9 cellular contexts compared by ENCODE assay signal in genomic region chr15:39887832-39888231, GRCh38. TPM values are rescaled to one million over a fixed set of nuclear protein-coding genes. Genes with fewer than 3 reads are reported as not detected.
DNase-seq lines count a peak whose midpoint lies in the region; ATAC-seq and TF ChIP-seq lines count a peak whose summit lies in the region.
"Had no signal": no experiment of that assay in that cellular context is flagged by ENCODE, and none has a peak within 500 bp of the region (broad histone marks: within the 10 kb centered on the region; RNA-seq: fewer than 3 reads in every experiment).

No MANE protein-coding gene starts in this region.

- H2AK5ac ChIP-seq in mesendoderm (ENCODE audit: low read length), result no peak overlapping the region

- TF ChIP-seq CTCF in LNCAP (IDR thresholded peaks at IDR 0.05), result peak; percentile 75
- TF ChIP-seq CTCF in chondrocyte (IDR thresholded peaks at IDR 0.05), result peak; percentile 82

- peak overlapping the region; percentile 73 for H3K27ac ChIP-seq in mesendoderm (ENCODE audit: low read depth, low read length)

- H3K9ac ChIP-seq in mesendoderm (ENCODE audit: low read length), result no peak overlapping the region

- H3K23ac ChIP-seq in mesendoderm (ENCODE audit: low read length), result no peak overlapping the region

- H3K9me3 Mint-ChIP-seq in chondrocyte (ENCODE audit: low read depth), result no peaks in the 10 kb centered on the region
- H3K9me3 Mint-ChIP-seq: IgD-negative memory B cell had no signal

- H3K4me3 Mint-ChIP-seq in chondrocyte (ENCODE audit: unreplicated experiment), result no peak overlapping the region
- H3K4me3 Mint-ChIP-seq: IgD-negative memory B cell had no signal

- no peak overlapping the region for H4K5ac ChIP-seq in mesendoderm (ENCODE audit: low read length)

- no peaks in the 10 kb centered on the region for H3K27me3 ChIP-seq in mesendoderm (ENCODE audit: insufficient read depth, low read length, poor library complexity)

- no peak overlapping the region for H3K18ac ChIP-seq in mesendoderm (ENCODE audit: low read length)

- no CpG with 5 or more reads among the region's 1 CpG for WGBS in mesendoderm (ENCODE audit: extremely low coverage, insufficient coverage, low lambda C conversion rate)

- no peaks in the 10 kb centered on the region for H3K36me3 ChIP-seq in mesendoderm (ENCODE audit: control insufficient read depth, insufficient read depth, low read length)

- no peaks in the 10 kb centered on the region for H3K79me1 ChIP-seq in mesendoderm (ENCODE audit: low read length)

- H3K36me3 Mint-ChIP-seq in chondrocyte (ENCODE audit: low read depth), result peaks cover 1% of the 10 kb centered on the region
- H3K36me3 Mint-ChIP-seq: IgD-negative memory B cell had no signal

- H3K4me1 ChIP-seq in mesendoderm (ENCODE audit: control insufficient read depth, low read depth, low read length), result peaks cover 19% of the 10 kb centered on the region

- no peaks in the 10 kb centered on the region for H3K27me3 Mint-ChIP-seq in chondrocyte (ENCODE audit: low read depth)

- no peak overlapping the region for H3K4ac ChIP-seq in mesendoderm (ENCODE audit: low read depth, low read length)

- peaks cover 20% of the 10 kb centered on the region for H3K4me1 Mint-ChIP-seq in chondrocyte (ENCODE audit: low read depth)
- H3K4me1 Mint-ChIP-seq: IgD-negative memory B cell had no signal

- H4K8ac ChIP-seq in mesendoderm (ENCODE audit: low read depth, low read length), result no peak overlapping the region

- H3K4me3 ChIP-seq in mesendoderm (ENCODE audit: low read length), result no peak overlapping the region

- H2BK15ac ChIP-seq in mesendoderm (replicated peaks; ENCODE audit: low read depth), result no peak overlapping the region

- ATAC-seq in HG03175 (IDR thresholded peaks at IDR 0.05; ENCODE audit: unreplicated experiment), result no peak

- DNase-seq in Daoy (ENCODE audit: low read depth), result peak; percentile 35
- no peak for DNase-seq in chondrocyte (ENCODE audit: low spot score)
- DNase-seq in mesendoderm, result peak; percentile 79
- DNase-seq in amniotic stem cell (lab: John Stamatoyannopoulos, UW), result no peak
- no peak for DNase-seq in activated gamma-delta T cell (lab: John Stamatoyannopoulos, UW)
- no peak for DNase-seq in stimulated activated CD4-positive, alpha-beta T cell treated with anti-CD3 and anti-CD28 coated beads, Interleukin-15, amount 100 ng/mL, for 24 hours

- H3K56ac ChIP-seq in mesendoderm (ENCODE audit: low read length), result no peak overlapping the region

- H3K4me2 ChIP-seq in mesendoderm (ENCODE audit: low read length), result no peak overlapping the region

- H3K79me2 ChIP-seq in mesendoderm (ENCODE audit: control insufficient read depth, insufficient read depth, low read length), result peaks cover 1% of the 10 kb centered on the region

- peak overlapping the region; percentile 82 for H3K27ac Mint-ChIP-seq in chondrocyte (ENCODE audit: unreplicated experiment)
- H3K27ac Mint-ChIP-seq: IgD-negative memory B cell had no signal

- H2BK5ac ChIP-seq in mesendoderm (ENCODE audit: low read length), result peak overlapping the region; percentile 3

- H2BK120ac ChIP-seq in mesendoderm (ENCODE audit: low read depth, low read length), result no peak overlapping the region

RNA-seq across cellular contexts. Expression of gene GPR176, which starts 32.2 kb away (rescaled TPM):
- 29.5 and 32.4 TPM in 2 replicates for total RNA-seq in Daoy (2014; rRNA removed; shearing (Covaris generic))
- 31.1 to 33.0 TPM (median 31.2 TPM) in 3 replicates for total RNA-seq in chondrocyte
- 14.7 TPM for polyA plus RNA-seq in mesendoderm (2013, experiment 1 of 2)
- polyA plus RNA-seq in mesendoderm (2013, experiment 2 of 2), result 16.5 TPM

RNA-seq across cellular contexts. Expression of gene EIF2AK4, which starts 46.1 kb away (rescaled TPM):
- 23.5 and 30.3 TPM in 2 replicates for total RNA-seq in Daoy (2014; rRNA removed; shearing (Covaris generic))
- total RNA-seq in chondrocyte, result 43.8 to 56.3 TPM (median 44.4 TPM) in 3 replicates
- polyA plus RNA-seq in mesendoderm (2013, experiment 1 of 2), result 44.1 TPM
- polyA plus RNA-seq in mesendoderm (2013, experiment 2 of 2), result 47.3 TPM

Comparison
In these comparisons a context has a peak if more than half of its experiments do, and no peak if none do; other contexts are left out.
1. DNase-seq: peak in Daoy (single experiment) and mesendoderm (single experiment); none in chondrocyte (single experiment), amniotic stem cell (single experiment), activated gamma-delta T cell (single experiment) and stimulated activated CD4-positive, alpha-beta T cell treated with anti-CD3 and anti-CD28 coated beads, Interleukin-15, amount 100 ng/mL, for 24 hours (single experiment).